Comparison of ENCODE assay signal across 8 cellular contexts in genomic region chr3:149659173-149659468, GRCh38. TPM values are rescaled to one million over a fixed set of nuclear protein-coding genes. Genes with fewer than 3 reads are reported as not detected.
DNase-seq lines count a peak whose midpoint lies in the region; ATAC-seq and TF ChIP-seq lines count a peak whose summit lies in the region.

No MANE protein-coding gene starts in this region.

- no peak for DNase-seq in activated T-cell treated with anti-CD3 and anti-CD28 coated beads, Interleukin-2, amount 50 U/mL, for 72 hours
- DNase-seq in activated T-cell treated with anti-CD3 and anti-CD28 coated beads, Interleukin-2, amount 50 U/mL, for 1 hour: no peak
- DNase-seq in mammary epithelial cell (no peak), mesendoderm (no peak), type B pancreatic cell (ENCODE audit: extremely low spot score, unreplicated experiment) (no peak), COLO829 (ENCODE audit: low spot score) (no peak), NCI-H1694 treated with DMSO at 0.1 percent for 48 hours (lab: John Stamatoyannopoulos, UW) (no peak)
- no peak for DNase-seq in activated naive CD4-positive, alpha-beta T cell treated with anti-CD3 and anti-CD28 coated beads, Interleukin-2, amount 10 ng/mL, durations not matched to agents 7 days and 5 days

- H3K4me1 ChIP-seq in mammary epithelial cell (ENCODE audit: insufficient read depth, low read length) (peaks cover 29% of the 10 kb centered on the region), mesendoderm (ENCODE audit: control insufficient read depth, low read depth, low read length) (peaks cover 7% of the 10 kb centered on the region)

- H4K20me1 ChIP-seq in mammary epithelial cell (ENCODE audit: insufficient read depth, low read length): no peaks in the 10 kb centered on the region

- H2AK5ac ChIP-seq in mesendoderm (ENCODE audit: low read length): no peak overlapping the region

- H3K27ac Mint-ChIP-seq in activated T-cell treated with anti-CD3 and anti-CD28 coated beads, Interleukin-2, amount 50 U/mL, for 72 hours: no peak overlapping the region
- peak overlapping the region; percentile 95 for H3K27ac Mint-ChIP-seq in type B pancreatic cell
- no peak overlapping the region for H3K27ac Mint-ChIP-seq in activated naive CD4-positive, alpha-beta T cell treated with anti-CD3 and anti-CD28 coated beads, Interleukin-2, amount 10 ng/mL, durations not matched to agents 7 days and 5 days

- WGBS in mammary epithelial cell (ENCODE audit: low coverage, missing lambda C conversion rate): 80% methylated on average over 8 of the region's 9 CpGs
- no CpG with 5 or more reads among the region's 9 CpGs for WGBS in mesendoderm (ENCODE audit: extremely low coverage, insufficient coverage, low lambda C conversion rate)

- H3K56ac ChIP-seq in mesendoderm (ENCODE audit: low read length): peak overlapping the region; percentile 89

- BruUV-seq in mammary epithelial cell (replicated peaks; lab: Mats Ljungman, UMichigan): no TSS peak

- H3K4me3 Mint-ChIP-seq in activated T-cell treated with anti-CD3 and anti-CD28 coated beads, Interleukin-2, amount 50 U/mL, for 72 hours: peak overlapping the region; percentile 89 to 92
- peak overlapping the region; percentile 99 for H3K4me3 Mint-ChIP-seq in type B pancreatic cell
- no peak overlapping the region for H3K4me3 Mint-ChIP-seq in activated naive CD4-positive, alpha-beta T cell treated with anti-CD3 and anti-CD28 coated beads, Interleukin-2, amount 10 ng/mL, durations not matched to agents 7 days and 5 days

- H3K36me3 Mint-ChIP-seq in activated T-cell treated with anti-CD3 and anti-CD28 coated beads, Interleukin-2, amount 50 U/mL, for 72 hours (ENCODE audit: insufficient read depth in 2 of 2): peaks cover 2 to 5% of the 10 kb centered on the region in 2 donors
- H3K36me3 Mint-ChIP-seq in type B pancreatic cell: peaks cover 17% of the 10 kb centered on the region
- H3K36me3 Mint-ChIP-seq in activated naive CD4-positive, alpha-beta T cell treated with anti-CD3 and anti-CD28 coated beads, Interleukin-2, amount 10 ng/mL, durations not matched to agents 7 days and 5 days: no peaks in the 10 kb centered on the region

- no peak overlapping the region for H2BK5ac ChIP-seq in mesendoderm (ENCODE audit: low read length)

- CTCF ChIA-PET in mammary epithelial cell (lab: Charles Lee; ENCODE audit: low non-redundant PET): no interaction called here
- CTCF ChIA-PET in activated naive CD4-positive, alpha-beta T cell treated with anti-CD3 and anti-CD28 coated beads, Interleukin-2, amount 10 ng/mL, durations not matched to agents 7 days and 5 days (lab: Charles Lee): interaction anchor here (1.5 to 7.3 kb wide), 2 partner anchors 58 to 90 kb away, joined by 6 to 34 read pairs; no protein-coding TSS in a partner anchor

- H3K27me3 ChIP-seq in mammary epithelial cell (ENCODE audit: insufficient read depth, low read length): no peaks in the 10 kb centered on the region
- H3K27me3 ChIP-seq in mesendoderm (ENCODE audit: insufficient read depth, low read length, poor library complexity): no peaks in the 10 kb centered on the region

- no peak overlapping the region for H3K23ac ChIP-seq in mesendoderm (ENCODE audit: low read length)

- H3K4me1 Mint-ChIP-seq in activated T-cell treated with anti-CD3 and anti-CD28 coated beads, Interleukin-2, amount 50 U/mL, for 72 hours (ENCODE audit: low read depth): peaks cover 16% of the 10 kb centered on the region
- peaks cover 56% of the 10 kb centered on the region for H3K4me1 Mint-ChIP-seq in type B pancreatic cell (ENCODE audit: unreplicated experiment)
- peaks cover 10% of the 10 kb centered on the region for H3K4me1 Mint-ChIP-seq in activated naive CD4-positive, alpha-beta T cell treated with anti-CD3 and anti-CD28 coated beads, Interleukin-2, amount 10 ng/mL, durations not matched to agents 7 days and 5 days

- no peaks in the 10 kb centered on the region for H3K36me3 ChIP-seq in mammary epithelial cell (ENCODE audit: insufficient read depth, low read length)
- no peaks in the 10 kb centered on the region for H3K36me3 ChIP-seq in mesendoderm (ENCODE audit: control insufficient read depth, insufficient read depth, low read length)

- H3K79me2 ChIP-seq in mammary epithelial cell (ENCODE audit: insufficient read depth, low read length) (peaks cover 36% of the 10 kb centered on the region), mesendoderm (ENCODE audit: control insufficient read depth, insufficient read depth, low read length) (peaks cover 18% of the 10 kb centered on the region)

- no peak for ATAC-seq in activated T-cell treated with anti-CD3 and anti-CD28 coated beads, Interleukin-2, amount 50 U/mL, for 72 hours (replicated peaks in 1 of 2)

- H2BK15ac ChIP-seq in mesendoderm (replicated peaks; ENCODE audit: low read depth): no peak overlapping the region

- peak overlapping the region; percentile 42 for H3K18ac ChIP-seq in mesendoderm (ENCODE audit: low read length)

- in situ Hi-C loops in mammary epithelial cell (cut with MboI; ENCODE audit: low sequenced_read_pairs in 2 of 2): loop anchor here (10.0 kb wide), 1 partner anchor 74 kb away; no protein-coding TSS in a partner anchor

- no peak overlapping the region for H4K5ac ChIP-seq in mesendoderm (ENCODE audit: low read length)

- dilution Hi-C loops in mammary epithelial cell (cut with HindIII; ENCODE audit: low sequenced_read_pairs): no loop called here

- H3K4me2 ChIP-seq in mammary epithelial cell (ENCODE audit: insufficient read depth, low read depth, low read length) (peak overlapping the region; percentile 95), mesendoderm (ENCODE audit: low read length) (peak overlapping the region; percentile 66)

- H3K4ac ChIP-seq in mesendoderm (ENCODE audit: low read depth, low read length): no peak overlapping the region

- no peak overlapping the region for H4K8ac ChIP-seq in mesendoderm (ENCODE audit: low read depth, low read length)

- peaks cover 72% of the 10 kb centered on the region for H3K27me3 Mint-ChIP-seq in activated T-cell treated with anti-CD3 and anti-CD28 coated beads, Interleukin-2, amount 50 U/mL, for 72 hours (ENCODE audit: low read depth)
- no peaks in the 10 kb centered on the region for H3K27me3 Mint-ChIP-seq in type B pancreatic cell
- peaks cover 74% of the 10 kb centered on the region for H3K27me3 Mint-ChIP-seq in activated naive CD4-positive, alpha-beta T cell treated with anti-CD3 and anti-CD28 coated beads, Interleukin-2, amount 10 ng/mL, durations not matched to agents 7 days and 5 days

- no peaks in the 10 kb centered on the region for H3K9me3 ChIP-seq in mammary epithelial cell (replicated peaks; ENCODE audit: insufficient read depth, low read length)

- H2AFZ ChIP-seq in mammary epithelial cell (ENCODE audit: low read depth, low read length): peak overlapping the region; percentile 75

- H3K4me3 ChIP-seq in mammary epithelial cell (replicated peaks in 1 of 3; ENCODE audit: insufficient read depth in 1 of 3, low read depth in 2 of 3, low read length in 3 of 3) (peak overlapping the region; percentile 60 to 84 (median 83)), mesendoderm (ENCODE audit: low read length) (no peak overlapping the region)

- H3K79me1 ChIP-seq in mesendoderm (ENCODE audit: low read length): peaks cover 8% of the 10 kb centered on the region

- intact Hi-C loops in mammary epithelial cell (cut with micrococcal nuclease): no loop called here

- no peak overlapping the region for H2BK120ac ChIP-seq in mesendoderm (ENCODE audit: low read depth, low read length)

- H3K9ac ChIP-seq in mammary epithelial cell (ENCODE audit: insufficient read depth, low read length) (peak overlapping the region; percentile 90), mesendoderm (ENCODE audit: low read length) (peak overlapping the region; percentile 79)

- peak overlapping the region; percentile 89 for H3K27ac ChIP-seq in mammary epithelial cell (ENCODE audit: insufficient read depth, low read depth, low read length)
- peak overlapping the region; percentile 96 for H3K27ac ChIP-seq in mesendoderm (ENCODE audit: low read depth, low read length)

- TF ChIP-seq CTCF in mammary epithelial cell (conservative IDR thresholded peaks at IDR 0.05 in 1 of 2, IDR thresholded peaks at IDR 0.05 in 1 of 2; ENCODE audit: extremely low read depth in 1 of 2, insufficient read depth in 1 of 2, low read depth in 1 of 2, low read length in 2 of 2): no peak
- no peak for TF ChIP-seq CTCF in type B pancreatic cell (conservative IDR thresholded peaks at IDR 0.05)

- H3K9me3 Mint-ChIP-seq in activated T-cell treated with anti-CD3 and anti-CD28 coated beads, Interleukin-2, amount 50 U/mL, for 72 hours: peaks cover 0 to 1% of the 10 kb centered on the region in 2 donors
- peaks cover 5% of the 10 kb centered on the region for H3K9me3 Mint-ChIP-seq in type B pancreatic cell
- H3K9me3 Mint-ChIP-seq in activated naive CD4-positive, alpha-beta T cell treated with anti-CD3 and anti-CD28 coated beads, Interleukin-2, amount 10 ng/mL, durations not matched to agents 7 days and 5 days: no peaks in the 10 kb centered on the region

RNA-seq across cellular contexts. Expression of gene WWTR1, which starts 1.3 kb away (rescaled TPM):
- under 1 TPM; 0.53 to 0.95 TPM for total RNA-seq in activated T-cell treated with anti-CD3 and anti-CD28 coated beads, Interleukin-2, amount 50 U/mL, for 72 hours
- 10 to 100 TPM; 56.1 to 58.0 TPM for total RNA-seq in mammary epithelial cell
- 76.3 TPM for polyA plus RNA-seq in mammary epithelial cell
- 149 TPM for polyA minus RNA-seq in mammary epithelial cell
- 25.5 TPM for polyA plus RNA-seq in mesendoderm (2013, experiment 1 of 2)
- polyA plus RNA-seq in mesendoderm (2013, experiment 2 of 2): 25.1 TPM
- 45.4 and 65.0 TPM in 2 replicates for total RNA-seq in type B pancreatic cell (ENCODE audit: low replicate concordance)

Comparison
In these comparisons a context has a peak if more than half of its experiments do, and no peak if none do; other contexts are left out.
1. RNA of gene WWTR1, which starts 1.3 kb away (total RNA-seq): 45.4 to 65.0 TPM in type B pancreatic cell and 56.1 to 58.0 TPM in mammary epithelial cell; 0.53 to 0.95 TPM in activated T-cell treated with anti-CD3 and anti-CD28 coated beads, Interleukin-2, amount 50 U/mL, for 72 hours; every median in the first group is over 10 times any median in the second.